Comparison of ENCODE assay signal across 19 cellular contexts in genomic region chr2:127056631-127057370, GRCh38.
"Had no signal": no experiment of that assay in that cellular context is flagged by ENCODE, and none has a peak within 500 bp of the region (broad histone marks: within the 10 kb centered on the region; RNA-seq: fewer than 3 reads in every experiment).

No MANE protein-coding gene starts in this region.

- DNase-seq: activated B cell treated with CpG ODN at 0.5 μM for 24 hours; activated CD4-positive, alpha-beta memory T cell treated with anti-CD3 and anti-CD28 coated beads for 36 hours; activated CD4-positive, alpha-beta T cell treated with anti-CD3 and anti-CD28 coated beads for 4 hours; activated naive CD4-positive, alpha-beta T cell treated with Interleukin-2 at 50 U/mL for 16 hours; activated naive CD8-positive, alpha-beta T cell treated with anti-CD3 and anti-CD28 coated beads, Interleukin-2, amount 50 U/mL, for 24 hours; activated T-cell treated with anti-CD3 and anti-CD28 coated beads for 4 hours; brain microvascular endothelial cell; kidney glomerular epithelial cell; natural killer cell; stimulated activated CD4-positive, alpha-beta T cell treated with anti-CD3 and anti-CD28 coated beads, Interleukin-4, amount 100 ng/mL, for 1 hour; T-helper 1 cell; T-helper 9 cell had no signal

- H3K4me3 Mint-ChIP-seq: activated B cell treated with CpG ODN at 0.5 μM for 24 hours; activated CD4-positive, alpha-beta memory T cell treated with anti-CD3 and anti-CD28 coated beads for 36 hours; activated naive CD8-positive, alpha-beta T cell treated with anti-CD3 and anti-CD28 coated beads, Interleukin-2, amount 50 U/mL, for 24 hours; natural killer cell had no signal

- ATAC-seq: activated naive CD8-positive, alpha-beta T cell treated with anti-CD3 and anti-CD28 coated beads, Interleukin-2, amount 50 U/mL, for 24 hours; esophagus mucosa; heart right ventricle; natural killer cell; sciatic nerve had no signal

- H3K27me3 ChIP-seq: brain microvascular endothelial cell, heart right ventricle, thyroid gland had no signal

- H3K27ac Mint-ChIP-seq: activated B cell treated with CpG ODN at 0.5 μM for 24 hours; activated CD4-positive, alpha-beta memory T cell treated with anti-CD3 and anti-CD28 coated beads for 36 hours; activated naive CD8-positive, alpha-beta T cell treated with anti-CD3 and anti-CD28 coated beads, Interleukin-2, amount 50 U/mL, for 24 hours had no signal

- H3K27ac ChIP-seq: brain microvascular endothelial cell, coronary artery, heart right ventricle, thyroid gland had no signal

- H3K4me1 ChIP-seq: thyroid gland had no signal

- H3K4me1 Mint-ChIP-seq: activated B cell treated with CpG ODN at 0.5 μM for 24 hours; activated naive CD8-positive, alpha-beta T cell treated with anti-CD3 and anti-CD28 coated beads, Interleukin-2, amount 50 U/mL, for 24 hours had no signal

- H3K9me3 Mint-ChIP-seq: activated B cell treated with CpG ODN at 0.5 μM for 24 hours; activated CD4-positive, alpha-beta memory T cell treated with anti-CD3 and anti-CD28 coated beads for 36 hours; activated naive CD8-positive, alpha-beta T cell treated with anti-CD3 and anti-CD28 coated beads, Interleukin-2, amount 50 U/mL, for 24 hours; natural killer cell had no signal

- H3K36me3 ChIP-seq: thyroid gland had no signal

- H3K9me3 ChIP-seq: heart right ventricle, thyroid gland had no signal

- H3K36me3 Mint-ChIP-seq: natural killer cell had no signal

- H3K4me3 ChIP-seq: coronary artery, heart right ventricle, lung, smooth muscle cell, thyroid gland had no signal

- H3K27me3 Mint-ChIP-seq: activated B cell treated with CpG ODN at 0.5 μM for 24 hours; activated CD4-positive, alpha-beta memory T cell treated with anti-CD3 and anti-CD28 coated beads for 36 hours; activated naive CD8-positive, alpha-beta T cell treated with anti-CD3 and anti-CD28 coated beads, Interleukin-2, amount 50 U/mL, for 24 hours had no signal

- H3K4me2 ChIP-seq: smooth muscle cell had no signal
